1 cellular context compared by ENCODE assay signal in genomic region chr12:92141585-92142244, GRCh38.
TF ChIP-seq lines count a peak whose summit lies in the region.

No MANE protein-coding gene starts in this region.

TF ChIP-seq in GM12878, 131 proteins besides CTCF, POLR2A, EP300 and RAD21 (continued from another document):
- TF ChIP-seq, protein P1, sequence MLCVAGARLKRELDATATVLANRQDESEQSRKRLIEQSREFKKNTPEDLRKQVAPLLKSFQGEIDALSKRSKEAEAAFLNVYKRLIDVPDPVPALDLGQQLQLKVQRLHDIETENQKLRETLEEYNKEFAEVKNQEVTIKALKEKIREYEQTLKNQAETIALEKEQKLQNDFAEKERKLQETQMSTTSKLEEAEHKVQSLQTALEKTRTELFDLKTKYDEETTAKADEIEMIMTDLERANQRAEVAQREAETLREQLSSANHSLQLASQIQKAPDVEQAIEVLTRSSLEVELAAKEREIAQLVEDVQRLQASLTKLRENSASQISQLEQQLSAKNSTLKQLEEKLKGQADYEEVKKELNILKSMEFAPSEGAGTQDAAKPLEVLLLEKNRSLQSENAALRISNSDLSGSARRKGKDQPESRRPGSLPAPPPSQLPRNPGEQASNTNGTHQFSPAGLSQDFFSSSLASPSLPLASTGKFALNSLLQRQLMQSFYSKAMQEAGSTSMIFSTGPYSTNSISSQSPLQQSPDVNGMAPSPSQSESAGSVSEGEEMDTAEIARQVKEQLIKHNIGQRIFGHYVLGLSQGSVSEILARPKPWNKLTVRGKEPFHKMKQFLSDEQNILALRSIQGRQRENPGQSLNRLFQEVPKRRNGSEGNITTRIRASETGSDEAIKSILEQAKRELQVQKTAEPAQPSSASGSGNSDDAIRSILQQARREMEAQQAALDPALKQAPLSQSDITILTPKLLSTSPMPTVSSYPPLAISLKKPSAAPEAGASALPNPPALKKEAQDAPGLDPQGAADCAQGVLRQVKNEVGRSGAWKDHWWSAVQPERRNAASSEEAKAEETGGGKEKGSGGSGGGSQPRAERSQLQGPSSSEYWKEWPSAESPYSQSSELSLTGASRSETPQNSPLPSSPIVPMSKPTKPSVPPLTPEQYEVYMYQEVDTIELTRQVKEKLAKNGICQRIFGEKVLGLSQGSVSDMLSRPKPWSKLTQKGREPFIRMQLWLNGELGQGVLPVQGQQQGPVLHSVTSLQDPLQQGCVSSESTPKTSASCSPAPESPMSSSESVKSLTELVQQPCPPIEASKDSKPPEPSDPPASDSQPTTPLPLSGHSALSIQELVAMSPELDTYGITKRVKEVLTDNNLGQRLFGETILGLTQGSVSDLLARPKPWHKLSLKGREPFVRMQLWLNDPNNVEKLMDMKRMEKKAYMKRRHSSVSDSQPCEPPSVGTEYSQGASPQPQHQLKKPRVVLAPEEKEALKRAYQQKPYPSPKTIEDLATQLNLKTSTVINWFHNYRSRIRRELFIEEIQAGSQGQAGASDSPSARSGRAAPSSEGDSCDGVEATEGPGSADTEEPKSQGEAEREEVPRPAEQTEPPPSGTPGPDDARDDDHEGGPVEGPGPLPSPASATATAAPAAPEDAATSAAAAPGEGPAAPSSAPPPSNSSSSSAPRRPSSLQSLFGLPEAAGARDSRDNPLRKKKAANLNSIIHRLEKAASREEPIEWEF (IDR thresholded peaks at IDR 0.05; ENCODE audit: insufficient replicate concordance, low read depth, low read length), result no peak
- TF ChIP-seq, protein P2, sequence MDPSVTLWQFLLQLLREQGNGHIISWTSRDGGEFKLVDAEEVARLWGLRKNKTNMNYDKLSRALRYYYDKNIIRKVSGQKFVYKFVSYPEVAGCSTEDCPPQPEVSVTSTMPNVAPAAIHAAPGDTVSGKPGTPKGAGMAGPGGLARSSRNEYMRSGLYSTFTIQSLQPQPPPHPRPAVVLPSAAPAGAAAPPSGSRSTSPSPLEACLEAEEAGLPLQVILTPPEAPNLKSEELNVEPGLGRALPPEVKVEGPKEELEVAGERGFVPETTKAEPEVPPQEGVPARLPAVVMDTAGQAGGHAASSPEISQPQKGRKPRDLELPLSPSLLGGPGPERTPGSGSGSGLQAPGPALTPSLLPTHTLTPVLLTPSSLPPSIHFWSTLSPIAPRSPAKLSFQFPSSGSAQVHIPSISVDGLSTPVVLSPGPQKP (IDR thresholded peaks at IDR 0.05; ENCODE audit: low read depth, low read length), result no peak
- no peak for TF ChIP-seq BCLAF1 (IDR thresholded peaks at IDR 0.05)
- TF ChIP-seq GATAD2B (conservative IDR thresholded peaks at IDR 0.05; ENCODE audit: low read depth), result no peak
